28 cellular contexts compared by ENCODE assay signal in genomic region chr13:62702502-62702901, GRCh38.
DNase-seq lines count a peak whose midpoint lies in the region; ATAC-seq and TF ChIP-seq lines count a peak whose summit lies in the region.
"Had no signal": no experiment of that assay in that cellular context is flagged by ENCODE, and none has a peak within 500 bp of the region (broad histone marks: within the 10 kb centered on the region; RNA-seq: fewer than 3 reads in every experiment).

No MANE protein-coding gene starts in this region.

- no peaks in the 10 kb centered on the region for H4K20me1 ChIP-seq in hepatocyte (ENCODE audit: insufficient read depth, poor library complexity, severe bottlenecking)

- H3K9me3 ChIP-seq in hepatocyte (ENCODE audit: low read depth): no peaks in the 10 kb centered on the region
- no peaks in the 10 kb centered on the region; the same call in none of the 2 replicates for H3K9me3 ChIP-seq in SJCRH30 (replicated peaks)
- H3K9me3 ChIP-seq: ascending aorta, ovary had no signal

- no peak overlapping the region for H2AFZ ChIP-seq in hepatocyte

- no peaks in the 10 kb centered on the region for H3K9me2 ChIP-seq in hepatocyte (replicated peaks; ENCODE audit: insufficient read depth)

- no peak overlapping the region for H3K4me2 ChIP-seq in hepatocyte

- H3K27ac ChIP-seq in hepatocyte: no peak overlapping the region
- H3K27ac ChIP-seq in SJCRH30: no peak overlapping the region
- H3K27ac ChIP-seq: ascending aorta, cardiac muscle cell, heart left ventricle, ovary had no signal

- no peak for ATAC-seq in HG03432 (IDR thresholded peaks at IDR 0.05; ENCODE audit: unreplicated experiment)
- ATAC-seq: effector memory CD8-positive, alpha-beta T cell; GM12878; heart left ventricle; stimulated activated naive CD8-positive, alpha-beta T cell treated with anti-CD3 and anti-CD28 coated beads, Interleukin-15, Interleukin-2, amounts not matched to agents 100 U/mL and 50 U/mL, for 24 hours had no signal

- H3K4me3 ChIP-seq in hepatocyte (no peak overlapping the region), SJCRH30 (no peak overlapping the region)
- H3K4me3 ChIP-seq: ascending aorta, cardiac muscle cell, GM12878, heart left ventricle, ovary had no signal

- H3K27me3 ChIP-seq in hepatocyte: no peaks in the 10 kb centered on the region
- H3K27me3 ChIP-seq in SJCRH30: no peaks in the 10 kb centered on the region
- H3K27me3 ChIP-seq: ascending aorta, cardiac muscle cell, heart left ventricle, ovary had no signal

- no peaks in the 10 kb centered on the region for H3K79me2 ChIP-seq in hepatocyte

- DNase-seq in SHP77 treated with DMSO at 0.1 percent for 48 hours (lab: John Stamatoyannopoulos, UW) (peak; percentile 35), SHP77 (lab: John Stamatoyannopoulos, UW) (no peak), NCI-H146 treated with DMSO at 0.1 percent for 48 hours (lab: John Stamatoyannopoulos, UW; ENCODE audit: unreplicated experiment) (peak; percentile 64), NCI-H69 (lab: John Stamatoyannopoulos, UW) (peak; percentile 80), hepatocyte (ENCODE audit: low spot score) (no peak), SJCRH30 (no peak), NCI-H510A treated with DMSO at 0.1 percent for 48 hours (lab: John Stamatoyannopoulos, UW) (no peak)
- DNase-seq: activated CD4-positive, alpha-beta T cell treated with anti-CD3 and anti-CD28 coated beads, Interleukin-2, amount 10 ng/mL, durations not matched to agents 24 days and 14 days; activated effector memory CD4-positive, alpha-beta T cell treated with anti-CD3 and anti-CD28 coated beads, Interleukin-2, amount 50 U/mL, for 16 hours; activated naive CD8-positive, alpha-beta T cell treated with anti-CD3 and anti-CD28 coated beads for 36 hours; activated T-cell treated with anti-CD3 and anti-CD28 coated beads, Interleukin-2, amount 50 U/mL, for 1 hour; cortex of kidney; effector memory CD8-positive, alpha-beta T cell; erythroblast; HCEC 1CT; heart left ventricle; KBM-7; NCI-H187 treated with DMSO at 0.1 percent for 48 hours; NCI-H510A; nephron progenitor cell; OCI-M1; ovary; stimulated activated naive CD8-positive, alpha-beta T cell treated with anti-CD3 and anti-CD28 coated beads, Interleukin-15, Interleukin-2, amounts not matched to agents 100 U/mL and 50 U/mL, for 24 hours; T1000 had no signal

- no peak for TF ChIP-seq CTCF in hepatocyte (IDR thresholded peaks at IDR 0.05; ENCODE audit: poor library complexity)

- H3K4me1 ChIP-seq in hepatocyte (ENCODE audit: insufficient read depth) (no peaks in the 10 kb centered on the region), SJCRH30 (0 out of 2 replicates have a peak, but pooled peaks cover 5% of the 10 kb centered on the region)
- H3K4me1 ChIP-seq: ascending aorta, heart left ventricle had no signal

- no peaks in the 10 kb centered on the region for H3K36me3 ChIP-seq in hepatocyte (replicated peaks; ENCODE audit: insufficient read depth, low read depth)
- H3K36me3 ChIP-seq in SJCRH30: no peaks in the 10 kb centered on the region; the same call in 1 of the 2 replicates
- H3K36me3 ChIP-seq: ascending aorta, cardiac muscle cell, heart left ventricle, ovary had no signal

Comparison
In these comparisons a context has a peak if more than half of its experiments do, and no peak if none do; other contexts are left out.
1. DNase-seq: peak in SHP77 treated with DMSO at 0.1 percent for 48 hours (single experiment), NCI-H146 treated with DMSO at 0.1 percent for 48 hours (single experiment) and NCI-H69 (single experiment); none in SHP77 (0 of 2), hepatocyte (single experiment), SJCRH30 (0 of 2) and NCI-H510A treated with DMSO at 0.1 percent for 48 hours (single experiment).